ENCODE assay signal across 14 cellular contexts in genomic region chr14:29734732-29735131, GRCh38.
"Had no signal": no experiment of that assay in that cellular context is flagged by ENCODE, and none has a peak within 500 bp of the region (broad histone marks: within the 10 kb centered on the region; RNA-seq: fewer than 3 reads in every experiment).

No MANE protein-coding gene starts in this region.

- H3K36me3 ChIP-seq: brain microvascular endothelial cell, left lung, thyroid gland had no signal

- H3K4me1 ChIP-seq: thyroid gland had no signal

- H3K27ac ChIP-seq: brain microvascular endothelial cell, left lung, thyroid gland had no signal

- H3K9me3 ChIP-seq: left lung, thyroid gland had no signal

- H3K27me3 Mint-ChIP-seq: activated CD4-positive, alpha-beta memory T cell treated with anti-CD3 and anti-CD28 coated beads for 36 hours; activated naive CD8-positive, alpha-beta T cell had no signal

- H3K27me3 ChIP-seq: brain microvascular endothelial cell, left lung, thyroid gland had no signal

- H3K27ac Mint-ChIP-seq: activated CD4-positive, alpha-beta memory T cell treated with anti-CD3 and anti-CD28 coated beads for 36 hours; activated naive CD8-positive, alpha-beta T cell; endodermal cell; natural killer cell had no signal

- ATAC-seq: activated T-cell treated with anti-CD3 and anti-CD28 coated beads, Interleukin-2, amount 50 U/mL, for 4 hours; left lung; natural killer cell; right cardiac atrium had no signal

- H3K4me1 Mint-ChIP-seq: natural killer cell had no signal

- DNase-seq: activated CD4-positive, alpha-beta memory T cell treated with anti-CD3 and anti-CD28 coated beads for 36 hours; activated effector memory CD4-positive, alpha-beta T cell treated with anti-CD3 and anti-CD28 coated beads, Interleukin-2, amount 50 U/mL, for 16 hours; activated T-cell treated with anti-CD3 and anti-CD28 coated beads, Interleukin-2, amount 50 U/mL, for 4 hours; amygdala; brain microvascular endothelial cell; endodermal cell; erythroblast; left lung; natural killer cell; nucleus accumbens; right cardiac atrium; small intestine; thyroid gland had no signal

- H3K4me3 Mint-ChIP-seq: activated CD4-positive, alpha-beta memory T cell treated with anti-CD3 and anti-CD28 coated beads for 36 hours; activated naive CD8-positive, alpha-beta T cell; activated T-cell treated with anti-CD3 and anti-CD28 coated beads, Interleukin-2, amount 50 U/mL, for 4 hours; endodermal cell; natural killer cell had no signal

- H3K36me3 Mint-ChIP-seq: activated CD4-positive, alpha-beta memory T cell treated with anti-CD3 and anti-CD28 coated beads for 36 hours; activated naive CD8-positive, alpha-beta T cell; natural killer cell had no signal

- H3K4me3 ChIP-seq: left lung, thyroid gland had no signal
